10 cellular contexts compared by ENCODE assay signal in the genomic region with DNA sequence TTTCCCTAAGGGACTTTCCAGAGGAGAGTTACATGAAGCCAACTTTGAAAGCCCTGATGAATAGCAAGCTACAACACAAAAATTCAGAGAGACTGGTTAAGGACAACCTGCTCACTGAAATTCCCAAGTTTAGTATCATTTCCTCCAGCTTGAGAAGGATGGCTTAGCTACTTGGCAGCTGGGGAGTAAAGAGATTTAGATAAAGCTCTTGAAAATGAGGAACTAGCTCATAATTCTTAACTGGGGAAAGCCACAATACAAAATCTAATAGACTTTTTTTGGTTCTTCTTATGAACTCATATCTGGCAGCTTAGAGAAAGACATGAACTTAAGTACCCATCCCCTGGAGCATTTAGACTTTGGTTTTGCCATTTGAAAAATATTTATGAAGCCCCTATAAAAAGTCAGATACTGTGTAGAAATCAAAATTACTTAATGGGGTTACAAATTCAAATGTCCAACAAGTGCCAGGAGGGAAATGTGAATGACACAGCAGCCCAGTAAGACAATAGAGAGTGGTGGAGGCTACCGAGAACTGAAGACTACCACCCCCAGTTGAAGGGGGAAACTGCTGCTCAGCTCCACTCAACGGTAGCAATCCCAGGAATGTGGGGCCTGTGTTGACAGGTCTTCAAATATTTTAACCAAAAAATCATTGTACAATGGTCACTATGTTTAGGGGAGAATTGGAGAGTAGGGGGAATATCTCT.
A peak's percentile ranks its signal among the peaks of the same experiment; 100 is the strongest.
DNase-seq lines count a peak whose midpoint lies in the region; ATAC-seq, FAIRE-seq and TF ChIP-seq lines count a peak whose summit lies in the region.
"Had no signal": no experiment of that assay in that cellular context is flagged by ENCODE, and none has a peak within 500 bp of the region (broad histone marks: within the 10 kb centered on the region; RNA-seq: fewer than 3 reads in every experiment).

No MANE protein-coding gene starts in this region.

- H3K4me1 Mint-ChIP-seq in osteocyte (ENCODE audit: unreplicated experiment): no peaks in the 10 kb centered on the region

- TF ChIP-seq EP300 in H1 (IDR thresholded peaks at IDR 0.05; ENCODE audit: borderline replicate concordance in 1 of 2, low read depth in 2 of 2, low read length in 2 of 2): no peak

- POLR2A ChIA-PET in H1 (lab: Charles Lee; ENCODE audit: partially characterized antibody): interaction anchor here (0.6 kb wide), 1 partner anchor 625 kb away, joined by 3 read pairs; no protein-coding TSS in a partner anchor

- no peak for DNase-seq in H1 (ENCODE audit: low read depth in 1 of 2, low spot score in 2 of 2)
- no peak for DNase-seq in osteocyte (ENCODE audit: extremely low spot score, unreplicated experiment)
- DNase-seq in DMS153 (lab: John Stamatoyannopoulos, UW): no peak
- no peak for DNase-seq in NCI-H1417 treated with DMSO at 0.1 percent for 48 hours (lab: John Stamatoyannopoulos, UW)
- no peak for DNase-seq in H54 (ENCODE audit: insufficient read length, low spot score)
- DNase-seq: DND-41, T-helper 17 cell had no signal

- ATAC-seq in GM18505 (IDR thresholded peaks at IDR 0.05; ENCODE audit: unreplicated experiment) (peak; percentile 86), GM21723 (IDR thresholded peaks at IDR 0.05; ENCODE audit: unreplicated experiment) (peak; percentile 87), HG03521 (IDR thresholded peaks at IDR 0.05; ENCODE audit: unreplicated experiment) (peak; percentile 74)
- ATAC-seq: T-helper 17 cell had no signal

- H2AFZ ChIP-seq in H1 (ENCODE audit: low read length): 0 out of 2 replicates have a peak overlapping the region, but pooled peaks have one; percentile 29

- no peak overlapping the region for H3K56ac ChIP-seq in H1 (replicated peaks; ENCODE audit: insufficient read length, low read depth, low read length)

- no peak overlapping the region for H3K27ac Mint-ChIP-seq in osteocyte (ENCODE audit: unreplicated experiment)
- H3K27ac Mint-ChIP-seq: T-helper 17 cell had no signal

- H3K27ac ChIP-seq in H1 (ENCODE audit: low read depth, low read length): no peak overlapping the region

- no peaks in the 10 kb centered on the region for H3K79me2 ChIP-seq in H1 (ENCODE audit: control insufficient read depth in 1 of 2, insufficient read depth in 2 of 2, low read length in 2 of 2)

- no peak for TF ChIP-seq RAD21 in H1 (IDR thresholded peaks at IDR 0.05 in 1 of 2, conservative IDR thresholded peaks at IDR 0.05 in 1 of 2; ENCODE audit: low read depth in 2 of 2, low read length in 2 of 2)

- no peak overlapping the region for H3K14ac ChIP-seq in H1 (ENCODE audit: insufficient read length)

- H2BK20ac ChIP-seq in H1 (ENCODE audit: low read length): no peak overlapping the region

- no peak overlapping the region for H3K4me3 Mint-ChIP-seq in osteocyte (ENCODE audit: unreplicated experiment)
- H3K4me3 Mint-ChIP-seq: T-helper 17 cell had no signal

- H4K91ac ChIP-seq in H1 (replicated peaks; ENCODE audit: insufficient read length, low read length): no peak overlapping the region

- no peaks in the 10 kb centered on the region for H3K4me1 ChIP-seq in H1 (replicated peaks in 1 of 4; ENCODE audit: control insufficient read depth in 3 of 4, insufficient read depth in 4 of 4, low read length in 3 of 4)

- no peak overlapping the region for H3K4me2 ChIP-seq in H1 (ENCODE audit: insufficient read depth in 1 of 2, low read depth in 2 of 2, low read length in 2 of 2)

- H3K4me3 ChIP-seq in H1 (ENCODE audit: extremely low read depth in 1 of 4, insufficient read depth in 2 of 4, low read depth in 3 of 4, low read length in 4 of 4): no peak overlapping the region

- no peak overlapping the region for H2BK5ac ChIP-seq in H1 (ENCODE audit: low read depth, low read length)

- no peaks in the 10 kb centered on the region for H3K9me3 ChIP-seq in H1 (ENCODE audit: insufficient read depth in 2 of 2, low read depth in 1 of 2, low read length in 1 of 2)

- FAIRE-seq in H1 (lab: Jason Lieb, UNC) (no peak), H54 (lab: Jason Lieb, UNC) (no peak)

- no peaks in the 10 kb centered on the region for H3K36me3 Mint-ChIP-seq in osteocyte (ENCODE audit: unreplicated experiment)

- no peak overlapping the region for H3K23ac ChIP-seq in H1 (ENCODE audit: insufficient read length)

- no peaks in the 10 kb centered on the region for H3K23me2 ChIP-seq in H1 (ENCODE audit: low read depth, low read length)

- no peak overlapping the region for H3K18ac ChIP-seq in H1 (ENCODE audit: extremely low read depth, low read length)

- no peaks in the 10 kb centered on the region for H3K27me3 ChIP-seq in H1 (replicated peaks in 1 of 4; ENCODE audit: control insufficient read depth in 3 of 4, extremely low read depth in 1 of 4, insufficient read depth in 3 of 4, low read length in 3 of 4)

- H4K5ac ChIP-seq in H1 (ENCODE audit: insufficient read length, low read depth, low read length): no peak overlapping the region

- TF ChIP-seq POLR2A in GM18505 (IDR thresholded peaks at IDR 0.05; ENCODE audit: borderline replicate concordance, extremely low read depth, insufficient read depth, insufficient read length) (no peak), H1 (IDR thresholded peaks at IDR 0.05; ENCODE audit: control extremely low read depth in 1 of 2, low read depth in 2 of 2, low read length in 2 of 2) (no peak), H54 (IDR thresholded peaks at IDR 0.05; ENCODE audit: low read depth, low read length) (no peak)

- no peak overlapping the region for H3K9ac ChIP-seq in H1 (replicated peaks in 1 of 4; ENCODE audit: extremely low read depth in 1 of 4, low read depth in 3 of 4, low read length in 3 of 4)

- H3K27me3 Mint-ChIP-seq in osteocyte (ENCODE audit: unreplicated experiment): peaks cover 4% of the 10 kb centered on the region

- H3K4ac ChIP-seq in H1 (replicated peaks; ENCODE audit: insufficient read length, low read depth, low read length): no peak overlapping the region

- H3K9me3 Mint-ChIP-seq in osteocyte (ENCODE audit: unreplicated experiment): no peaks in the 10 kb centered on the region

- CTCF ChIA-PET in H1 (lab: Charles Lee; ENCODE audit: partially characterized antibody): interaction anchor here (0.6 to 24.0 kb wide), 7 partner anchors 8 to 215 kb away, joined by 3 to 433 read pairs (median 6); no protein-coding TSS in a partner anchor

- H2AK5ac ChIP-seq in H1 (ENCODE audit: low read depth, low read length): no peak overlapping the region

- H2BK15ac ChIP-seq in H1 (ENCODE audit: low read length): no peak overlapping the region

- no peak for TF ChIP-seq CTCF in H1 (IDR thresholded peaks at IDR 0.05; ENCODE audit: control extremely low read depth in 1 of 3, insufficient read depth in 1 of 3, low read depth in 1 of 3, low read length in 3 of 3)
- TF ChIP-seq CTCF in osteocyte (IDR thresholded peaks at IDR 0.05): no peak

- no peak overlapping the region for H2BK120ac ChIP-seq in H1 (replicated peaks; ENCODE audit: low read depth, low read length)

- H3K36me3 ChIP-seq in H1 (ENCODE audit: control insufficient read depth in 2 of 4, insufficient read depth in 4 of 4, low read length in 3 of 4): 0 out of 8 replicates have a peak, but pooled peaks cover 0 to 3% (median 0%) of the 10 kb centered on the region in 4 experiments

- WGBS in H1 (ENCODE audit: extremely low coverage in 1 of 2, insufficient coverage in 1 of 2, insufficient read length in 1 of 2, insufficient replicate concordance in 2 of 2, low coverage in 1 of 2, low lambda C conversion rate in 2 of 2, missing lambda C conversion rate in 1 of 2), 2 experiments: 87% methylated on average over 2 of the region's 2 CpGs; no CpG with 5 or more reads in 1 of the 2 experiments

- H3K79me1 ChIP-seq in H1 (ENCODE audit: low read depth, low read length): no peaks in the 10 kb centered on the region

- no peaks in the 10 kb centered on the region for H4K20me1 ChIP-seq in H1 (replicated peaks in 1 of 2; ENCODE audit: control insufficient read depth in 1 of 2, insufficient read depth in 2 of 2, low read length in 2 of 2)

- H2BK12ac ChIP-seq in H1 (ENCODE audit: low read depth, low read length): no peak overlapping the region

- H4K8ac ChIP-seq in H1 (ENCODE audit: extremely low read depth, insufficient read depth, low read length): no peak overlapping the region

TF ChIP-seq in H1, 55 proteins besides CTCF, POLR2A, EP300 and RAD21:
- TF ChIP-seq, protein P1, sequence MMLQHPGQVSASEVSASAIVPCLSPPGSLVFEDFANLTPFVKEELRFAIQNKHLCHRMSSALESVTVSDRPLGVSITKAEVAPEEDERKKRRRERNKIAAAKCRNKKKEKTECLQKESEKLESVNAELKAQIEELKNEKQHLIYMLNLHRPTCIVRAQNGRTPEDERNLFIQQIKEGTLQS (IDR thresholded peaks at IDR 0.05; ENCODE audit: insufficient read depth, low read depth, low read length): no peak
- 0 out of 2 replicates have a peak, but pooled peaks have one; percentile 22 for TF ChIP-seq TEAD4 (IDR thresholded peaks at IDR 0.05; ENCODE audit: low read depth, low read length)
TF ChIP-seq in H1: peak in this region for 1.
